12 cellular contexts compared by ENCODE assay signal in the genomic region with DNA sequence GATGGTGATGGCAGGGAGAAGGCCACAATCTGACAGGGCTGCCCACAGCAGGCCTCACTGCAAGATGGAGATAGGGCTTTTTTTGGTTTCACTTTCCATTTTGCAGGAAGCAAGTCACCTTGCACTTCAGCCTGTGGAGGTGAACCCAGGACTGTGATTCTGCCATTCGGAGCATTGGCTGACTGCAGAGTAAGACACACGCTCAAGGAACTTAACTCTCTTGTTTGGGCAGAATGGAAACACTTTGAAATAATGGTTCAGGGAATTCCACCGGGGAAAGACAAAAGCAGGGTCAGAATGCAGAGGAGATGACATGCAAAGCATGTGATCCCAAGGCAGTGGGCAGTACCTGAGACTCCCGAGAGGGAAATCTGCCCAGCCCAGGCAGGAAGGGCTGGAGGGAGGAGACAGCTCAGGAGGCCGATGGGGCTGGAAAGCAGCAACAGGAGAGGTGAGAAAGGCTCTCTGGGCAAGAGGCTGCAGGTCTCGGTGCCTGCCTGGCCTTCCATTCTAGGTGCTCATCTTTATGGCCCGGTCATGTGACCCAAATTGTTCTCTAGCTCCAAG. TPM values are rescaled to one million over a fixed set of nuclear protein-coding genes. Genes with fewer than 3 reads are reported as not detected.
DNase-seq lines count a peak whose midpoint lies in the region; ATAC-seq, FAIRE-seq and TF ChIP-seq lines count a peak whose summit lies in the region.
"Had no signal": no experiment of that assay in that cellular context is flagged by ENCODE, and none has a peak within 500 bp of the region (broad histone marks: within the 10 kb centered on the region; RNA-seq: fewer than 3 reads in every experiment).

No MANE protein-coding gene starts in this region.

- no peaks in the 10 kb centered on the region for H3K9me3 ChIP-seq in HepG2 (ENCODE audit: low read length)
- H3K9me3 ChIP-seq in aorta (ENCODE audit: control insufficient read depth, low read length) = peaks cover 2% of the 10 kb centered on the region
- H3K9me3 ChIP-seq: vagina had no signal

- no peak for TF ChIP-seq RAD21 in HepG2 (CRISPR knock-in tag; IDR thresholded peaks at IDR 0.05)

- ATAC-seq in HepG2 = peak; percentile 84
- no peak for ATAC-seq in aorta (ENCODE audit: low FRiP score)

- H4K20me1 ChIP-seq in HepG2 (ENCODE audit: insufficient read depth, low read length) = no peaks in the 10 kb centered on the region

- H3K36me3 ChIP-seq in HepG2 (replicated peaks in 1 of 2; ENCODE audit: control insufficient read depth in 1 of 2, insufficient read depth in 2 of 2, low read length in 2 of 2) (no peaks in the 10 kb centered on the region), aorta (ENCODE audit: control insufficient read depth in 1 of 2, insufficient read depth in 2 of 2, low read length in 1 of 2) (no peaks in the 10 kb centered on the region)
- H3K36me3 ChIP-seq: vagina had no signal

- H3K4me3 ChIP-seq in HepG2 (replicated peaks in 1 of 3; ENCODE audit: insufficient read depth in 1 of 3, low read depth in 2 of 3, low read length in 3 of 3) (peak overlapping the region; percentile 40 to 66 (median 58)), aorta (ENCODE audit: low read length in 2 of 2) (no peak overlapping the region)
- H3K4me3 ChIP-seq: vagina had no signal

- no peaks in the 10 kb centered on the region for H3K4me1 ChIP-seq in HepG2 (ENCODE audit: insufficient read depth, low read length)
- no peaks in the 10 kb centered on the region for H3K4me1 ChIP-seq in aorta (ENCODE audit: control insufficient read depth in 1 of 2, insufficient read depth in 2 of 2, low read length in 2 of 2)
- H3K4me1 ChIP-seq: vagina had no signal

- H3K27ac ChIP-seq in VCaP (peak overlapping the region; percentile 49), HepG2 (ENCODE audit: extremely low read length, insufficient read depth, low read length) (no peak overlapping the region), aorta (ENCODE audit: low read depth in 1 of 2, low read length in 2 of 2) (no peak overlapping the region)
- H3K27ac ChIP-seq: vagina had no signal

- TF ChIP-seq EP300 in HepG2 (IDR thresholded peaks at IDR 0.05; ENCODE audit: low read depth in 2 of 2, low read length in 2 of 2) (no peak), HepG2 (CRISPR knock-in tag; IDR thresholded peaks at IDR 0.05; ENCODE audit: borderline replicate concordance) (no peak)

- TF ChIP-seq CTCF in VCaP (conservative IDR thresholded peaks at IDR 0.05) (no peak), HepG2 (CRISPR knock-in tag; IDR thresholded peaks at IDR 0.05) (no peak)

- intact Hi-C loops in HepG2 (cut with micrococcal nuclease; ENCODE audit: unreplicated experiment) (no loop called here), aorta (cut with DNase I) (no loop called here)

- peak; percentile 26 for DNase-seq in CMK (ENCODE audit: low read depth)
- peak; percentile 13 for DNase-seq in HT1080 (ENCODE audit: low read depth)
- peak; percentile 14 for DNase-seq in HepG2 (ENCODE audit: low spot score)
- DNase-seq in SKM-1 (lab: John Stamatoyannopoulos, UW; ENCODE audit: unreplicated experiment) = no peak
- DNase-seq in NCI-H2081 treated with DMSO at 0.1 percent for 48 hours (lab: John Stamatoyannopoulos, UW) = no peak
- DNase-seq in aorta = no peak
- no peak for DNase-seq in GM19239 (ENCODE audit: insufficient read length, low spot score)
- DNase-seq: GOT3, SHP77 treated with DMSO at 0.1 percent for 48 hours had no signal

- CTCF ChIA-PET in HepG2 (lab: Yijun Ruan, JAX; ENCODE audit: low intra/inter-chr PET ratio, low total read pairs) = no interaction called here

- POLR2A ChIA-PET in HepG2 (lab: Yijun Ruan, JAX) = no interaction called here

- TF ChIP-seq POLR2A in HepG2 (IDR thresholded peaks at IDR 0.05; ENCODE audit: insufficient read depth in 1 of 2, low read depth in 2 of 2, low read length in 2 of 2) = no peak

- H3K9ac ChIP-seq in HepG2 (ENCODE audit: insufficient read depth, low read depth, low read length) = no peak overlapping the region

- no TSS peak for BruUV-seq in HepG2 (replicated peaks; lab: Mats Ljungman, UMichigan)

- H3K79me2 ChIP-seq in HepG2 (ENCODE audit: insufficient read depth, low read length) = no peaks in the 10 kb centered on the region

- in situ Hi-C loops in HepG2 (cut with HindIII; ENCODE audit: extremely low pct_ligation_motif_present, low pct_unique_long_range_greater_than_20kb) = no loop called here

- FAIRE-seq in HepG2 (lab: Jason Lieb, UNC) (no peak), GM19239 (lab: Jason Lieb, UNC) (no peak)

- peak overlapping the region; percentile 79 for H3K4me2 ChIP-seq in HepG2 (ENCODE audit: low read depth, low read length)

- H3K27me3 ChIP-seq in HepG2 (ENCODE audit: control insufficient read depth in 1 of 2, insufficient read depth in 2 of 2, low read length in 2 of 2) = peaks cover 0 to 30% of the 10 kb centered on the region in 2 experiments; a peak in 2 of 5 replicates
- no peaks in the 10 kb centered on the region for H3K27me3 ChIP-seq in aorta (ENCODE audit: control insufficient read depth in 1 of 2, insufficient read depth in 2 of 2, low read length in 1 of 2)
- H3K27me3 ChIP-seq: vagina had no signal

- WGBS in HepG2 (ENCODE audit: low lambda C conversion rate) = 15% methylated on average over 7 of the region's 7 CpGs
- 49 to 58% methylated on average over 7 of the region's 7 CpGs for WGBS in aorta, 2 donors

- peak overlapping the region; percentile 77 for H2AFZ ChIP-seq in HepG2 (ENCODE audit: low read length)

TF ChIP-seq in HepG2, 621 proteins besides CTCF, POLR2A, EP300 and RAD21 (continues in another document):
- TF ChIP-seq GABPB1 (CRISPR knock-in tag; IDR thresholded peaks at IDR 0.05) = peak; percentile 47; the same call in 1 of the 2 replicates
- TF ChIP-seq, protein P1, sequence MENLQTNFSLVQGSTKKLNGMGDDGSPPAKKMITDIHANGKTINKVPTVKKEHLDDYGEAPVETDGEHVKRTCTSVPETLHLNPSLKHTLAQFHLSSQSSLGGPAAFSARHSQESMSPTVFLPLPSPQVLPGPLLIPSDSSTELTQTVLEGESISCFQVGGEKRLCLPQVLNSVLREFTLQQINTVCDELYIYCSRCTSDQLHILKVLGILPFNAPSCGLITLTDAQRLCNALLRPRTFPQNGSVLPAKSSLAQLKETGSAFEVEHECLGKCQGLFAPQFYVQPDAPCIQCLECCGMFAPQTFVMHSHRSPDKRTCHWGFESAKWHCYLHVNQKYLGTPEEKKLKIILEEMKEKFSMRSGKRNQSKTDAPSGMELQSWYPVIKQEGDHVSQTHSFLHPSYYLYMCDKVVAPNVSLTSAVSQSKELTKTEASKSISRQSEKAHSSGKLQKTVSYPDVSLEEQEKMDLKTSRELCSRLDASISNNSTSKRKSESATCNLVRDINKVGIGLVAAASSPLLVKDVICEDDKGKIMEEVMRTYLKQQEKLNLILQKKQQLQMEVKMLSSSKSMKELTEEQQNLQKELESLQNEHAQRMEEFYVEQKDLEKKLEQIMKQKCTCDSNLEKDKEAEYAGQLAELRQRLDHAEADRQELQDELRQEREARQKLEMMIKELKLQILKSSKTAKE (CRISPR knock-in tag; IDR thresholded peaks at IDR 0.05; ENCODE audit: borderline replicate concordance) = no peak
- TF ChIP-seq IRF9 (CRISPR knock-in tag; IDR thresholded peaks at IDR 0.05; ENCODE audit: borderline replicate concordance) = no peak
- no peak for TF ChIP-seq NR2C2 (CRISPR knock-in tag; IDR thresholded peaks at IDR 0.05; ENCODE audit: borderline replicate concordance)

RNA-seq across cellular contexts. Expression of gene PRMT8, which starts 58.7 kb away (rescaled TPM):
- total RNA-seq in HT1080 (2014; rRNA removed; shearing (Covaris generic)) = not detected in 2 replicates
- polyA plus RNA-seq in HT1080 (2015; cell fraction: cytosol; rRNA removed) = not detected in 2 replicates
- polyA plus RNA-seq in HT1080 (2015; cell fraction: nucleus; rRNA removed) = not detected in 2 replicates
- total RNA-seq in HepG2 (2016; rRNA removed; fragmentation: Illumina TruSeq; extraction: Trizol) (not detected in 2 replicates), aorta (not detected)
- not detected in 2 replicates for total RNA-seq in HepG2 (2016; cell fraction: cytosol; rRNA removed; fragmentation: Illumina TruSeq; extraction: Trizol; ENCODE audit: low read depth)
- not detected in 2 replicates for total RNA-seq in HepG2 (2016; cell fraction: insoluble cytoplasmic fraction; rRNA removed; fragmentation: Illumina TruSeq; extraction: Trizol)
- total RNA-seq in HepG2 (2016; cell fraction: membrane; rRNA removed; fragmentation: Illumina TruSeq; extraction: Trizol) = not detected in 2 replicates
- total RNA-seq in HepG2 (2016; cell fraction: nucleus; rRNA removed; fragmentation: Illumina TruSeq; extraction: Trizol) = not detected in 2 replicates
- polyA plus RNA-seq in HepG2 (2011; rRNA removed) (not detected in 2 replicates), aorta (not detected)
- polyA plus RNA-seq in HepG2 (2011; cell fraction: cytosol; rRNA removed) = not detected in 2 replicates
- not detected in 2 replicates for polyA plus RNA-seq in HepG2 (2011; cell fraction: nucleus; rRNA removed)
- polyA plus RNA-seq in HepG2 (2012) = not detected in 2 replicates
- not detected in 2 replicates for polyA plus RNA-seq in HepG2 (2016; cell fraction: cytosol; fragmentation: Illumina TruSeq; extraction: Trizol; ENCODE audit: low read depth)
- polyA plus RNA-seq in HepG2 (2016; cell fraction: insoluble cytoplasmic fraction; fragmentation: Illumina TruSeq; extraction: Trizol; ENCODE audit: low read depth) = not detected in 2 replicates
- not detected in 2 replicates for polyA plus RNA-seq in HepG2 (2016; cell fraction: membrane; fragmentation: Illumina TruSeq; extraction: Trizol; ENCODE audit: low read depth)
- polyA plus RNA-seq in HepG2 (2016; cell fraction: nucleus; fragmentation: Illumina TruSeq; extraction: Trizol; ENCODE audit: insufficient read depth, low read depth) = not detected in 2 replicates
- not detected in 2 replicates for polyA minus RNA-seq in HepG2 (2011; rRNA and poly(A)+ RNA removed; ENCODE audit: low replicate concordance)
- not detected in 2 replicates for polyA minus RNA-seq in HepG2 (2011; cell fraction: cytosol; rRNA and poly(A)+ RNA removed)
- not detected in 2 replicates for polyA minus RNA-seq in HepG2 (2011; cell fraction: nucleus; rRNA and poly(A)+ RNA removed)
- total RNA-seq: chondrocyte, vagina had no signal

Comparison
In these comparisons a context has a peak if more than half of its experiments do, and no peak if none do; other contexts are left out.
1. DNase-seq: peak in CMK (single experiment), HT1080 (single experiment) and HepG2 (single experiment); none in SKM-1 (single experiment), NCI-H2081 treated with DMSO at 0.1 percent for 48 hours (single experiment), aorta (0 of 2) and GM19239 (single experiment).
2. H3K4me3 ChIP-seq: peak in HepG2 (3 of 3); none in aorta (0 of 2).